ENCODE assay signal across 8 cellular contexts in genomic region chr16:27374794-27375499, GRCh38. TPM values are rescaled to one million over a fixed set of nuclear protein-coding genes. Genes with fewer than 3 reads are reported as not detected.
DNase-seq lines count a peak whose midpoint lies in the region; ATAC-seq and TF ChIP-seq lines count a peak whose summit lies in the region.

No MANE protein-coding gene starts in this region.

- H3K4me1 Mint-ChIP-seq in immature natural killer cell: peaks cover 12 to 14% of the 10 kb centered on the region in 2 donors

- no peak overlapping the region for H3K27ac Mint-ChIP-seq in immature natural killer cell

- peaks cover 0 to 2% (median 0%) of the 10 kb centered on the region in 6 donors for H3K9me3 Mint-ChIP-seq in immature natural killer cell

- no peaks in the 10 kb centered on the region for H3K36me3 ChIP-seq in body of pancreas (replicated peaks in 1 of 2; ENCODE audit: insufficient read depth in 1 of 2, low read depth in 2 of 2)

- H3K4me3 ChIP-seq in Jurkat, Clone E6-1 (ENCODE audit: low read length): no peak overlapping the region; the same call in 1 of the 2 replicates
- no peak overlapping the region for H3K4me3 ChIP-seq in body of pancreas

- in situ Hi-C loops in SK-MEL-5 (cut with HindIII; ENCODE audit: low pct_unique_long_range_greater_than_20kb, low sequenced_read_pairs): no loop called here

- ATAC-seq in GM21447 (IDR thresholded peaks at IDR 0.05; ENCODE audit: unreplicated experiment) (peak; percentile 39), body of pancreas (peak; percentile 76), GM19397 (IDR thresholded peaks at IDR 0.05; ENCODE audit: unreplicated experiment) (no peak)

- DNase-seq in ELR (ENCODE audit: low read depth): peak; percentile 84
- DNase-seq in Jurkat, Clone E6-1 (ENCODE audit: low read depth, low spot score): peak; percentile 62
- DNase-seq in SK-MEL-5 (ENCODE audit: low read depth, low spot score): peak; percentile 83
- peak; percentile 37 to 52 (median 40) for DNase-seq in body of pancreas
- DNase-seq in immature natural killer cell: peak; percentile 32 to 46 (median 35)
- DNase-seq in smooth muscle cell of the brain vasculature (ENCODE audit: low read depth, low spot score): peak; percentile 50

- H3K36me3 Mint-ChIP-seq in immature natural killer cell: peaks cover 0 to 4% (median 0%) of the 10 kb centered on the region in 3 donors

- peak in 5 of 7 experiments; percentile 18 to 40 (median 32) for TF ChIP-seq CTCF in body of pancreas (IDR thresholded peaks at IDR 0.05)

- no peaks in the 10 kb centered on the region for H3K4me1 ChIP-seq in body of pancreas

- no peak overlapping the region for H3K27ac ChIP-seq in body of pancreas

- H3K27me3 ChIP-seq in body of pancreas: no peaks in the 10 kb centered on the region

- no peak overlapping the region for H3K4me3 Mint-ChIP-seq in immature natural killer cell

- intact Hi-C loops in body of pancreas (cut with DNase I): loop anchor here (5.0 to 10.0 kb wide), 2 partner anchors 140 to 198 kb away; no protein-coding TSS in a partner anchor

- peak in 1 of 3 donors; percentile 18 for TF ChIP-seq POLR2A in body of pancreas (IDR thresholded peaks at IDR 0.05)

- WGBS in body of pancreas, 2 donors: 27 to 29% methylated on average over 10 of the region's 10 CpGs

- H3K9me3 ChIP-seq in body of pancreas: no peaks in the 10 kb centered on the region

- H3K27me3 Mint-ChIP-seq in immature natural killer cell (ENCODE audit: low read depth in 3 of 3): peaks cover 0 to 2% (median 0%) of the 10 kb centered on the region in 3 donors

RNA-seq across cellular contexts. Expression of gene IL21R, which starts 27.0 kb away (rescaled TPM):
- polyA plus RNA-seq in Jurkat, Clone E6-1 (2012; ENCODE audit: insufficient read depth, insufficient read length): 0.55 TPM
- total RNA-seq in SK-MEL-5 (2014; rRNA removed; shearing (Covaris generic)): 0.29 and 0.61 TPM in 2 replicates
- polyA plus RNA-seq in SK-MEL-5 (2015; cell fraction: cytosol; rRNA removed): 0.49 and 1.1 TPM in 2 replicates
- polyA plus RNA-seq in SK-MEL-5 (2015; cell fraction: nucleus; rRNA removed): 0.05 TPM in 1 of 2 replicates, not detected in the other
- total RNA-seq in body of pancreas: under 1 TPM in 1 of 2 donors, not detected in 1; 0.26 TPM
- polyA plus RNA-seq in immature natural killer cell: 10 to 100 TPM; 27.5 to 59.7 (median 49.6) TPM
